In genomic region chr11:70650075-70650909, GRCh38 we compare ENCODE assay signal across 1 cellular context.
TF ChIP-seq lines count a peak whose summit lies in the region.

No MANE protein-coding gene starts in this region.

TF ChIP-seq in HepG2, 621 proteins besides CTCF, POLR2A, EP300 and RAD21 (continued from another document and continues in another):
- TF ChIP-seq RERE (CRISPR knock-in tag; IDR thresholded peaks at IDR 0.05; ENCODE audit: low read depth) = peak; percentile 80; the same call in 1 of the 2 replicates
- TF ChIP-seq ZBTB14 (CRISPR knock-in tag; IDR thresholded peaks at IDR 0.05) = peak; percentile 70
- no peak for TF ChIP-seq CBX2 (IDR thresholded peaks at IDR 0.05; ENCODE audit: low read depth, low read length)
- TF ChIP-seq CBX2 (CRISPR knock-in tag; IDR thresholded peaks at IDR 0.05; ENCODE audit: low read depth) = peak; percentile 94
- TF ChIP-seq ZFY (CRISPR knock-in tag; IDR thresholded peaks at IDR 0.05) = peak; percentile 79
- TF ChIP-seq TSC22D2 (CRISPR knock-in tag; IDR thresholded peaks at IDR 0.05; ENCODE audit: borderline replicate concordance) = peak; percentile 100
- peak; percentile 95 for TF ChIP-seq ZNF281 (CRISPR knock-in tag; IDR thresholded peaks at IDR 0.05; ENCODE audit: borderline replicate concordance)
- TF ChIP-seq ZNF724P (CRISPR knock-in tag; IDR thresholded peaks at IDR 0.05; ENCODE audit: borderline replicate concordance) = peak; percentile 86; the same call in 1 of the 2 replicates
- peak; percentile 100 for TF ChIP-seq CAMTA2 (CRISPR knock-in tag; IDR thresholded peaks at IDR 0.05; ENCODE audit: borderline replicate concordance)
- TF ChIP-seq ZFP37 (CRISPR knock-in tag; IDR thresholded peaks at IDR 0.05; ENCODE audit: borderline replicate concordance) = peak; percentile 100
- peak; percentile 62; the same call in 1 of the 2 replicates for TF ChIP-seq RORA (CRISPR knock-in tag; IDR thresholded peaks at IDR 0.05)
- TF ChIP-seq FOXP1 (IDR thresholded peaks at IDR 0.05) = no peak
- TF ChIP-seq FOXP1 (CRISPR knock-in tag; IDR thresholded peaks at IDR 0.05) = peak; percentile 78
- no peak for TF ChIP-seq CENPX (CRISPR knock-in tag; IDR thresholded peaks at IDR 0.05)
- TF ChIP-seq ZNF407 (CRISPR knock-in tag; IDR thresholded peaks at IDR 0.05; ENCODE audit: not compliant biosample characterization) = peak; percentile 99
- TF ChIP-seq ZBTB7A (CRISPR knock-in tag; IDR thresholded peaks at IDR 0.05) = peak; percentile 97
- TF ChIP-seq ELF1 (CRISPR knock-in tag; IDR thresholded peaks at IDR 0.05) = peak; percentile 55; the same call in 1 of the 2 replicates
- TF ChIP-seq ELF3 (CRISPR knock-in tag; IDR thresholded peaks at IDR 0.05) = peak; percentile 96
- TF ChIP-seq SNRNP70 (IDR thresholded peaks at IDR 0.05; ENCODE audit: low read depth, low read length) = no peak
- peak; percentile 97 for TF ChIP-seq CC2D1A (CRISPR knock-in tag; IDR thresholded peaks at IDR 0.05)
- peak; percentile 96 for TF ChIP-seq ZNF503 (CRISPR knock-in tag; IDR thresholded peaks at IDR 0.05)
- TF ChIP-seq ZNF646 (CRISPR knock-in tag; IDR thresholded peaks at IDR 0.05) = peak; percentile 78; the same call in 1 of the 2 replicates
- peak; percentile 96 for TF ChIP-seq ATF3 (CRISPR knock-in tag; IDR thresholded peaks at IDR 0.05)
- 0 out of 2 replicates have a peak, but pooled peaks have one; percentile 86 for TF ChIP-seq ZNF550 (CRISPR knock-in tag; IDR thresholded peaks at IDR 0.05; ENCODE audit: borderline replicate concordance)
- TF ChIP-seq ZNF296 (CRISPR knock-in tag; conservative IDR thresholded peaks at IDR 0.05) = peak; percentile 99
- peak; percentile 100 for TF ChIP-seq STAT5B (CRISPR knock-in tag; IDR thresholded peaks at IDR 0.05)
- peak; percentile 99 for TF ChIP-seq ZFP36L2 (CRISPR knock-in tag; IDR thresholded peaks at IDR 0.05)
